In the genomic region with DNA sequence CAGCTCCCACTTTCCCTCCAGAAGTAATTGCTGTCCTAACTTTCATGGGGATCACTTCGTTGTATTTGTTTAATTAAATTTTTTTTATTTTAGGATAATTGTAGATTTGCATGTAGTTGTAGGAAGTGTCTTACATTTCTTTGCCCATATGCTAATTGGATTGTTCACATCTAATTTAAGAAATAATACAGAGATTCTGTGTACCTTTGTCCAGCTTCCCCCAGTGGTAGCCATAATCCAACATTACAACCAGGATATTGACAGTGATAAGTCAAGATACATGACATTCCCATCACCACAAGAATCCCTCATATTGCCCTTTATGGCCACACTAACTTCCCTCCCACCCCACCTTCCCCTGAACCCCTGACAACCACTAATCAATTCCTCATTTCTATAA, we compare ENCODE assay signal across 23 cellular contexts.
"Had no signal": no experiment of that assay in that cellular context is flagged by ENCODE, and none has a peak within 500 bp of the region (broad histone marks: within the 10 kb centered on the region; RNA-seq: fewer than 3 reads in every experiment).

No MANE protein-coding gene starts in this region.

- H3K4me3 ChIP-seq: colonic mucosa, coronary artery, dorsolateral prefrontal cortex, esophagus muscularis mucosa, esophagus squamous epithelium, gastrocnemius medialis, gastroesophageal sphincter, heart left ventricle, heart right ventricle had no signal

- DNase-seq: colonic mucosa; cortex of kidney; dermis blood vessel endothelial cell; dorsolateral prefrontal cortex; effector CD4-positive, alpha-beta T cell; effector CD8-positive, alpha-beta T cell; effector memory CD4-positive, alpha-beta T cell; effector memory CD8-positive, alpha-beta T cell; endodermal cell; erythroblast; esophagus squamous epithelium; foreskin fibroblast; foreskin keratinocyte; foreskin melanocyte; gastrocnemius medialis; glutamatergic neuron; head of caudate nucleus; heart left ventricle; heart right ventricle had no signal

- H3K4me1 ChIP-seq: colonic mucosa, esophagus muscularis mucosa, foreskin keratinocyte, gastrocnemius medialis, gastroesophageal sphincter, heart left ventricle, heart right ventricle had no signal

- H3K27ac ChIP-seq: colonic mucosa, coronary artery, dorsolateral prefrontal cortex, epithelial cell of prostate, esophagus muscularis mucosa, esophagus squamous epithelium, foreskin keratinocyte, gastrocnemius medialis, gastroesophageal sphincter, heart left ventricle, heart right ventricle had no signal

- H3K9me3 ChIP-seq: colonic mucosa, esophagus muscularis mucosa, esophagus squamous epithelium, gastrocnemius medialis, gastroesophageal sphincter had no signal

- H3K36me3 ChIP-seq: colonic mucosa, esophagus muscularis mucosa, esophagus squamous epithelium, gastrocnemius medialis, gastroesophageal sphincter, heart left ventricle, heart right ventricle had no signal
